8 cellular contexts compared by ENCODE assay signal in genomic region chr1:212035835-212036605, GRCh38. TPM values are rescaled to one million over a fixed set of nuclear protein-coding genes. Genes with fewer than 3 reads are reported as not detected.
A peak's percentile ranks its signal among the peaks of the same experiment; 100 is the strongest.
DNase-seq lines count a peak whose midpoint lies in the region; ATAC-seq and TF ChIP-seq lines count a peak whose summit lies in the region.

No MANE protein-coding gene starts in this region.

- no peaks in the 10 kb centered on the region for H3K9me2 ChIP-seq in OCI-LY7 (ENCODE audit: insufficient read depth, low read length)

- peak overlapping the region; percentile 99 for H3K27ac Mint-ChIP-seq in activated CD4-positive, alpha-beta T cell treated with anti-CD3 and anti-CD28 coated beads, Interleukin-2, amount 10 ng/mL, durations not matched to agents 24 days and 14 days

- H3K79me2 ChIP-seq in OCI-LY7 (ENCODE audit: insufficient read depth, low read depth, low read length) = peaks cover 93% of the 10 kb centered on the region

- H3K9me3 ChIP-seq in OCI-LY7 (ENCODE audit: low read length) = peaks cover 4% of the 10 kb centered on the region; the same call in 1 of the 2 replicates
- no peaks in the 10 kb centered on the region for H3K9me3 ChIP-seq in esophagus (ENCODE audit: control insufficient read depth in 2 of 2, insufficient read depth in 1 of 2, low read depth in 1 of 2, low read length in 1 of 2)

- peak overlapping the region; percentile 80 for H3K27ac ChIP-seq in OCI-LY7 (ENCODE audit: low read depth, low read length, poor library complexity, severe bottlenecking)
- H3K27ac ChIP-seq in esophagus (ENCODE audit: low read depth in 2 of 2, low read length in 1 of 2) = peak overlapping the region; percentile 25 to 76

- H3K27me3 ChIP-seq in esophagus (ENCODE audit: control insufficient read depth in 1 of 2, insufficient read depth in 2 of 2, low read length in 2 of 2) = no peaks in the 10 kb centered on the region

- no peak for DNase-seq in activated CD4-positive, alpha-beta T cell treated with anti-CD3 and anti-CD28 coated beads, Interleukin-2, amount 10 ng/mL, durations not matched to agents 24 days and 14 days
- no peak for DNase-seq in activated CD4-positive, alpha-beta T cell treated with anti-CD3 and anti-CD28 coated beads, Interleukin-2, amount 50 U/mL, for 1 hour
- DNase-seq in OCI-LY7 (ENCODE audit: low spot score) (peak; percentile 52), renal cortical epithelial cell (ENCODE audit: low read depth) (peak; percentile 17), iPS-NIHi11 (ENCODE audit: low spot score) (no peak)

- peaks cover 60% of the 10 kb centered on the region for H3K4me1 Mint-ChIP-seq in activated CD4-positive, alpha-beta T cell treated with anti-CD3 and anti-CD28 coated beads, Interleukin-2, amount 10 ng/mL, durations not matched to agents 24 days and 14 days

- H3K27me3 Mint-ChIP-seq in activated CD4-positive, alpha-beta T cell treated with anti-CD3 and anti-CD28 coated beads, Interleukin-2, amount 10 ng/mL, durations not matched to agents 24 days and 14 days = peaks cover 3% of the 10 kb centered on the region

- intact Hi-C loops in activated CD4-positive, alpha-beta T cell treated with anti-CD3 and anti-CD28 coated beads, Interleukin-2, amount 10 ng/mL, durations not matched to agents 24 days and 14 days (cut with micrococcal nuclease) = loop anchor here (1.0 to 10.0 kb wide), 11 partner anchors 24 to 819 kb away; partner anchors contain the start of genes ATF3, FLVCR1, LPGAT1 and NEK2
- intact Hi-C loops in OCI-LY7 (cut with micrococcal nuclease; ENCODE audit: unreplicated experiment) = loop anchor here (1.0 to 2.0 kb wide), 6 partner anchors 24 to 457 kb away; partner anchors contain the start of genes LPGAT1, PPP2R5A and SLC30A1

- peak overlapping the region; percentile 94 for H3K4me2 ChIP-seq in OCI-LY7 (ENCODE audit: low read length)

- H3K9me3 Mint-ChIP-seq in activated CD4-positive, alpha-beta T cell treated with anti-CD3 and anti-CD28 coated beads, Interleukin-2, amount 10 ng/mL, durations not matched to agents 24 days and 14 days = no peaks in the 10 kb centered on the region

- TF ChIP-seq CTCF in OCI-LY7 (conservative IDR thresholded peaks at IDR 0.05; ENCODE audit: low read length) = no peak

- H2AFZ ChIP-seq in OCI-LY7 (ENCODE audit: low read length) = peak overlapping the region; percentile 7; the same call in 1 of the 2 replicates

- 1% methylated on average over 32 of the region's 32 CpGs for WGBS in esophagus, 2 donors

- POLR2A ChIA-PET in OCI-LY7 (lab: Charles Lee) = interaction anchor here (0.5 to 2.6 kb wide), 32 partner anchors 8 to 1011 kb away, joined by 3 to 30 read pairs (median 4); partner anchors contain the start of genes PACC1 and PPP2R5A

- BruUV-seq in OCI-LY7 (replicated peaks; lab: Mats Ljungman, UMichigan) = TSS peak; percentile 66

- ATAC-seq in HG02588 (IDR thresholded peaks at IDR 0.05; ENCODE audit: unreplicated experiment) (peak; percentile 14), HG03520 (IDR thresholded peaks at IDR 0.05; ENCODE audit: unreplicated experiment) (no peak)

- H3K4me3 Mint-ChIP-seq in activated CD4-positive, alpha-beta T cell treated with anti-CD3 and anti-CD28 coated beads, Interleukin-2, amount 10 ng/mL, durations not matched to agents 24 days and 14 days = peak overlapping the region; percentile 98

- CTCF ChIA-PET in OCI-LY7 (lab: Charles Lee; ENCODE audit: unreplicated experiment) = interaction anchor here (0.7 to 2.0 kb wide), 11 partner anchors 23 to 420 kb away, joined by 3 to 11 read pairs (median 3); partner anchors contain the start of gene NEK2

- peak overlapping the region; percentile 82 for H3K4me3 ChIP-seq in OCI-LY7 (ENCODE audit: low read depth, low read length, poor library complexity, severe bottlenecking)
- peak overlapping the region; percentile 73 to 90 for H3K4me3 ChIP-seq in esophagus (ENCODE audit: low read depth in 1 of 2, low read length in 2 of 2)

- H4K20me1 ChIP-seq in OCI-LY7 (ENCODE audit: insufficient read depth, low read length) = peaks cover 55% of the 10 kb centered on the region

- H3K36me3 ChIP-seq in OCI-LY7 (ENCODE audit: insufficient read depth, low read length) (peaks cover 70% of the 10 kb centered on the region), esophagus (ENCODE audit: control insufficient read depth in 2 of 2, insufficient read depth in 2 of 2, low read length in 1 of 2) (no peaks in the 10 kb centered on the region)

- H3K4me1 ChIP-seq in OCI-LY7 (ENCODE audit: insufficient read depth, low read length, poor library complexity, severe bottlenecking) (peaks cover 63% of the 10 kb centered on the region), esophagus (ENCODE audit: control insufficient read depth in 2 of 2, insufficient read depth in 2 of 2, low read length in 1 of 2) (no peaks in the 10 kb centered on the region)

- H3K36me3 Mint-ChIP-seq in activated CD4-positive, alpha-beta T cell treated with anti-CD3 and anti-CD28 coated beads, Interleukin-2, amount 10 ng/mL, durations not matched to agents 24 days and 14 days (ENCODE audit: low read depth) = peaks cover 40% of the 10 kb centered on the region

RNA-seq across cellular contexts. Expression of gene DTL, which starts 0.5 kb away (rescaled TPM):
- 90.4 and 99.5 TPM in 2 replicates for total RNA-seq in activated CD4-positive, alpha-beta T cell treated with anti-CD3 and anti-CD28 coated beads, Interleukin-2, amount 10 ng/mL, durations not matched to agents 24 days and 14 days
- 64.4 and 71.5 TPM in 2 replicates for total RNA-seq in OCI-LY7 (2014; rRNA removed; shearing (Covaris generic))
- total RNA-seq in OCI-LY7 (2022) = 61.4 and 61.7 TPM in 2 replicates
- polyA plus RNA-seq in esophagus = 1 to 10 TPM; 1.6 to 3.4 TPM
- total RNA-seq in renal cortical epithelial cell = 1.1 and 10.2 TPM in 2 replicates

RNA-seq across cellular contexts. Expression of gene INTS7, which starts 0.7 kb away (rescaled TPM):
- total RNA-seq in activated CD4-positive, alpha-beta T cell treated with anti-CD3 and anti-CD28 coated beads, Interleukin-2, amount 10 ng/mL, durations not matched to agents 24 days and 14 days = 34.4 and 36.8 TPM in 2 replicates
- 16.7 and 17.8 TPM in 2 replicates for total RNA-seq in OCI-LY7 (2014; rRNA removed; shearing (Covaris generic))
- total RNA-seq in OCI-LY7 (2022) (25.5 and 25.8 TPM in 2 replicates), renal cortical epithelial cell (10.4 and 18.9 TPM in 2 replicates)
- 1 to 10 TPM; 5.9 to 8.1 TPM for polyA plus RNA-seq in esophagus

Comparison
In these comparisons a context has a peak if more than half of its experiments do, and no peak if none do; other contexts are left out.
1. DNase-seq: peak in OCI-LY7 (single experiment) and renal cortical epithelial cell (single experiment); none in activated CD4-positive, alpha-beta T cell treated with anti-CD3 and anti-CD28 coated beads, Interleukin-2, amount 10 ng/mL, durations not matched to agents 24 days and 14 days (single experiment), activated CD4-positive, alpha-beta T cell treated with anti-CD3 and anti-CD28 coated beads, Interleukin-2, amount 50 U/mL, for 1 hour (single experiment) and iPS-NIHi11 (single experiment).